In the genomic region with DNA sequence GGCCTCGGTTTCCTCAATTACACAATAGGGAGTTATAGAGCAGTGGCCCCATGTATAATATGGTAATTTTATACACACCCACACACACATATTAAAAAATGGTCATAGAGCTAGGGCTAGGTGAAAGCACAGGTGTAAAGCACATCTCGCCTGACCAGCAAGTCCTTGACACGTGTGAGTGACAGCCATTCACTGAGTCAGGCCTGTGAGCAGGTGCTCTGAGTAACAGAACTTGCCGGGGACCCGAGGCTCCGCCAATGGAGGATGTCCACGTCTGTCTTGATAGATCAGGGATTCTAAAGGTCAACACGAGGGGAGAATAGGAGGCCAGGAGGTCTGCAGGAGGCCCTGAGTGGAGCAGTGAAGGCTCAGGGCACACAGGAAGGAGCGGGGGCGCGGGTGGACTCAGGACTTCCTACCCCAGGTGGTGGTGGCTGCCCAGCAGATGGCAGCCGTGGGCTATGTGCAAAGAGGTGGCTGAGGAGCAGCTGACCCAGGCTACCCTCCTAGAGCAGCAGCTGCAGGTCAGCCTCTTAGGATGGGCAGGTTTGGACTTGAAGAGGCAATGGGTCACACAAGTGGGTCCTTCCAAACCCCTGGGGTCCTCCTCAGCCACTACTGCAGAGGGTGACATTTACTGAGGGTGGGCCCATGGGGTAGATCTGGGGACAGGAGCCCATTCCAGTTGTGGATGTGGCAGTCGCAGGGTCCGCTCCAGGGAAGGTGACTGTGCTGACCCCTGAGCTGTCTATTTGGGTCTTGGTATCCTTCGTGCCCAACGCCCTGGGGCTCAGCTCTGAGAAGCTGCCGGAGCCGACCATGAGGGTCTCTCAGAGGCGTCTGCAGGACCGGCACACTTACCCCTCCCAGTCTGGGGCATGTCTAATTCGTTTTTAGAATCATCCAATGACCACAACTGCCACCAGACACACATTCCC, we compare ENCODE assay signal across 8 cellular contexts. TPM values are rescaled to one million over a fixed set of nuclear protein-coding genes. Genes with fewer than 3 reads are reported as not detected.
A peak's percentile ranks its signal among the peaks of the same experiment; 100 is the strongest.
DNase-seq lines count a peak whose midpoint lies in the region; ATAC-seq and TF ChIP-seq lines count a peak whose summit lies in the region.

No MANE protein-coding gene starts in this region.

- 72% methylated on average over 12 of the region's 21 CpGs for WGBS in suprapubic skin

- no peaks in the 10 kb centered on the region for H3K79me2 ChIP-seq in Karpas-422 (ENCODE audit: low read length)

- H2AFZ ChIP-seq in Karpas-422 (ENCODE audit: low read length), result no peak overlapping the region

- TF ChIP-seq CTCF in omental fat pad (IDR thresholded peaks at IDR 0.05) (peak in 1 of 3 donors; percentile 64), suprapubic skin (IDR thresholded peaks at IDR 0.05) (peak; percentile 73 to 74)

- no peaks in the 10 kb centered on the region for H3K9me2 ChIP-seq in Karpas-422 (replicated peaks; ENCODE audit: insufficient read depth, low read length)

- TF ChIP-seq EP300 in suprapubic skin (IDR thresholded peaks at IDR 0.05), result no peak

- TF ChIP-seq POLR2A in suprapubic skin (IDR thresholded peaks at IDR 0.05), result no peak

- H3K4me3 ChIP-seq in Karpas-422 (ENCODE audit: low read length), result no peak overlapping the region
- H3K4me3 ChIP-seq in suprapubic skin, result no peak overlapping the region

- H3K27me3 ChIP-seq in Karpas-422 (ENCODE audit: low read length) (no peaks in the 10 kb centered on the region), suprapubic skin (no peaks in the 10 kb centered on the region)

- H4K20me1 ChIP-seq in Karpas-422 (ENCODE audit: insufficient read depth, low read depth, low read length), result no peaks in the 10 kb centered on the region

- no peak overlapping the region for H3K4me2 ChIP-seq in Karpas-422 (ENCODE audit: low read depth, low read length, poor library complexity, severe bottlenecking)

- ATAC-seq in omental fat pad (ENCODE audit: low FRiP score) (peak; percentile 55), HG03521 (IDR thresholded peaks at IDR 0.05; ENCODE audit: unreplicated experiment) (no peak)

- H3K9me3 ChIP-seq in Karpas-422 (ENCODE audit: low read length) (no peaks in the 10 kb centered on the region), suprapubic skin (no peaks in the 10 kb centered on the region)

- H3K4me1 ChIP-seq in Karpas-422 (ENCODE audit: low read length), result no peaks in the 10 kb centered on the region
- no peaks in the 10 kb centered on the region for H3K4me1 ChIP-seq in suprapubic skin

- H3K36me3 ChIP-seq in Karpas-422 (ENCODE audit: insufficient read depth, low read length), result no peaks in the 10 kb centered on the region
- peaks cover 66% of the 10 kb centered on the region for H3K36me3 ChIP-seq in suprapubic skin

- DNase-seq in G401 (ENCODE audit: low spot score), result peak; percentile 82
- peak; percentile 93 for DNase-seq in Karpas-422
- peak; percentile 75 to 89 for DNase-seq in SHP77 (lab: John Stamatoyannopoulos, UW)
- DNase-seq in activated T-helper 9 cell treated with anti-CD3 and anti-CD28 coated beads, Interleukin-2, amount 50 U/mL, for 16 hours (ENCODE audit: low read depth), result peak; percentile 73
- DNase-seq in fibroblast of the conjunctiva (ENCODE audit: low read depth), result peak; percentile 61
- DNase-seq in omental fat pad (ENCODE audit: low spot score), result peak; percentile 44
- peak; percentile 82 to 89 for DNase-seq in suprapubic skin (ENCODE audit: low spot score in 2 of 2)

- H3K27ac ChIP-seq in Karpas-422 (ENCODE audit: low read length) (no peak overlapping the region), suprapubic skin (no peak overlapping the region)

- in situ Hi-C loops in G401 (cut with HindIII; ENCODE audit: low sequenced_read_pairs), result no loop called here

- H3K9ac ChIP-seq in Karpas-422 (ENCODE audit: low read length), result no peak overlapping the region

RNA-seq across cellular contexts. Expression of gene PRRT1B, which starts 45.9 kb away (rescaled TPM):
- not detected in 2 replicates for total RNA-seq in G401 (2014; rRNA removed; shearing (Covaris generic))
- not detected in 2 replicates for total RNA-seq in Karpas-422 (2014; rRNA removed; shearing (Covaris generic); ENCODE audit: low replicate concordance)
- not detected for total RNA-seq in omental fat pad
- total RNA-seq in suprapubic skin, result not detected
